ENCODE assay signal across 1 cellular context in genomic region chr4:121951570-121952110, GRCh38.
A peak's percentile ranks its signal among the peaks of the same experiment; 100 is the strongest.
TF ChIP-seq lines count a peak whose summit lies in the region.

Gene TRPC3 (minus strand): TSS chr4:121952060. CDS start chr4:121951680, 380 bp downstream.

TF ChIP-seq in HEK293, 187 proteins besides CTCF, POLR2A, EP300 and RAD21 (continued from another document):
- TF ChIP-seq ZBTB26 (tag by site-specific recombination; optimal IDR thresholded peaks at IDR 0.05) (peak; percentile 77), ZNF391 (tag by site-specific recombination; IDR thresholded peaks at IDR 0.05; ENCODE audit: borderline replicate concordance, low read depth) (no peak)
TF ChIP-seq in HEK293: peak in this region for 14.
